9 cellular contexts compared by ENCODE assay signal in the genomic region with DNA sequence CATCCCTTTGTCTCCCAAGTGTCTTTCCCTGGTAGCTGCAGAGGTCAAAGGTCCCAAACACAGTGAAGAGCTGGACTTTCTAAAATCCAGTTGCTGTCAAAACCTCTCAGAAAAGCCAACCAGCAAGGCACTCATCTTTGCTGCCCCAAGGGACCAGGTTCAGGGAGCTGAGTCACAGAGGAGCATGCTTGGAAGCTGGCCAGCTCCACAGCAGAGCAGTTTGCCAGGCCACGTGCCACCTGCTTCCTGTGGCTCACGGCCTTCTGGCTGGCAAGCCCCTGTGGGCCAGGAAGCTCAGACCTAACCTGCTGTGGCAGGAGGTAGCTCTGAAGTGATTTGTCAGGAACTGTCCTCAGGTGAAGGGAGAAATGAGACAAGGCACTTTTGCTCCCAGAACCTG. TPM values are rescaled to one million over a fixed set of nuclear protein-coding genes. Genes with fewer than 3 reads are reported as not detected.
DNase-seq lines count a peak whose midpoint lies in the region; ATAC-seq, FAIRE-seq and TF ChIP-seq lines count a peak whose summit lies in the region.
"Had no signal": no experiment of that assay in that cellular context is flagged by ENCODE, and none has a peak within 500 bp of the region (broad histone marks: within the 10 kb centered on the region; RNA-seq: fewer than 3 reads in every experiment).

No MANE protein-coding gene starts in this region.

- peak overlapping the region; percentile 25 to 60 (median 46) for H3K27ac ChIP-seq in esophagus muscularis mucosa (replicated peaks in 1 of 4)

- ATAC-seq in HG03139 (IDR thresholded peaks at IDR 0.05; ENCODE audit: unreplicated experiment): no peak
- no peak for ATAC-seq in GM21723 (IDR thresholded peaks at IDR 0.05; ENCODE audit: unreplicated experiment)

- TF ChIP-seq EP300 in esophagus muscularis mucosa (IDR thresholded peaks at IDR 0.05): no peak

- no peaks in the 10 kb centered on the region for H3K27me3 ChIP-seq in esophagus muscularis mucosa

- 25% methylated on average over 2 of the region's 2 CpGs for WGBS in esophagus muscularis mucosa

- TF ChIP-seq CTCF in esophagus muscularis mucosa (IDR thresholded peaks at IDR 0.05): no peak
- TF ChIP-seq CTCF in GM10266 (IDR thresholded peaks at IDR 0.05; ENCODE audit: control insufficient read depth, insufficient read depth, low read depth, missing control alignments): no peak

- no peak for DNase-seq in GM18507 (ENCODE audit: extremely low spot score, insufficient read length, low read depth)
- peak; percentile 87 for DNase-seq in NCI-H2196 treated with DMSO at 0.1 percent for 48 hours (lab: John Stamatoyannopoulos, UW; ENCODE audit: unreplicated experiment)
- DNase-seq in activated T-cell treated with anti-CD3 and anti-CD28 coated beads, Interleukin-2, amount 50 U/mL, for 1 hour: peak; percentile 62
- peak; percentile 87 for DNase-seq in esophagus muscularis mucosa (ENCODE audit: extremely low spot score)
- DNase-seq in pulmonary artery endothelial cell (ENCODE audit: low read depth, low spot score): peak; percentile 69
- no peak for DNase-seq in GM10266 (ENCODE audit: extremely low spot score)

- peak; percentile 91 for FAIRE-seq in GM18507 (lab: Jason Lieb, UNC)

- peaks cover 47 to 63% (median 60%) of the 10 kb centered on the region in 4 donors for H3K36me3 ChIP-seq in esophagus muscularis mucosa

- no peaks in the 10 kb centered on the region for H3K9me3 ChIP-seq in esophagus muscularis mucosa

- intact Hi-C loops in esophagus muscularis mucosa (cut with DNase I): loop anchor here (2.0 to 5.0 kb wide), 3 partner anchors 237 to 526 kb away; a partner anchor contains a TSS

- no peak overlapping the region for H3K4me3 ChIP-seq in esophagus muscularis mucosa

- no peak for TF ChIP-seq POLR2A in esophagus muscularis mucosa (IDR thresholded peaks at IDR 0.05; ENCODE audit: low read depth)

- H3K4me1 ChIP-seq in esophagus muscularis mucosa: peaks cover 45 to 56% (median 49%) of the 10 kb centered on the region in 4 donors

RNA-seq across cellular contexts. Expression of a gene that starts 3.6 kb away (rescaled TPM):
- total RNA-seq in esophagus muscularis mucosa (100 to 1,000 TPM; 207 to 257 (median 242) TPM), pulmonary artery endothelial cell (93.0 and 93.8 TPM in 2 replicates)

RNA-seq across cellular contexts. Expression of a gene that starts 5.0 kb away (rescaled TPM):
- total RNA-seq in esophagus muscularis mucosa (10 to 100 TPM; 31.6 to 48.0 (median 40.1) TPM), pulmonary artery endothelial cell (74.3 and 77.2 TPM in 2 replicates)

RNA-seq across cellular contexts. Expression of a gene that starts 31.9 kb away (rescaled TPM):
- total RNA-seq in esophagus muscularis mucosa (10 to 100 TPM in 1 of 4 donors, 1 to 10 TPM in 3; 3.6 to 12.2 (median 7.1) TPM), pulmonary artery endothelial cell (not detected in 2 replicates)
- total RNA-seq: activated CD8-positive, alpha-beta memory T cell treated with anti-CD3 and anti-CD28 coated beads for 36 hours had no signal

RNA-seq across cellular contexts. Expression of a gene that starts 50.9 kb away (rescaled TPM):
- 1 to 10 TPM; 5.6 to 7.2 (median 6.5) TPM for total RNA-seq in esophagus muscularis mucosa
- 8.2 and 11.4 TPM in 2 replicates for total RNA-seq in pulmonary artery endothelial cell

Comparison
In these comparisons a context has a peak if more than half of its experiments do, and no peak if none do; other contexts are left out.
1. DNase-seq: peak in NCI-H2196 treated with DMSO at 0.1 percent for 48 hours (single experiment), activated T-cell treated with anti-CD3 and anti-CD28 coated beads, Interleukin-2, amount 50 U/mL, for 1 hour (single experiment), esophagus muscularis mucosa (single experiment) and pulmonary artery endothelial cell (single experiment); none in GM18507 (single experiment) and GM10266 (single experiment).